Comparison of ENCODE assay signal across 20 cellular contexts in the genomic region with DNA sequence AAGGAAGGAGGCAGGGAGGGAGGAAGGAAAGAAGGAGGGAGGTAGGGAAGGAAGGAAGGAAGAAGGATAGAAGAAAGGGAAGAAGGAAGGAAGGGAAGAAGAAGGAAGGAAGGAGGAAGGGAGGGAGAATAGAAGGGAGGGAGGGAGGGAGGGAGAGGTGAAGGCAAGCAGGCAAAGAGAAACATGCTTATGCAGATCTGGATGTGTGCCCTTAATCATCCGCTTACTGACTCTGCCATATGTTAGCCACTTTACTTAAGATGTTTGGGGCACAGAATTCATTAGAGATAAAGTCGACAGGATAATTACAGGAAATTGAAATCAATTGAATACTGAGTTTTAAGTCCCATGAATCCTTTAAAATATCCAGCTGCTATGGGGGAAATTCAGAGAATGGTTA.
"Had no signal": no experiment of that assay in that cellular context is flagged by ENCODE, and none has a peak within 500 bp of the region (broad histone marks: within the 10 kb centered on the region; RNA-seq: fewer than 3 reads in every experiment).

No MANE protein-coding gene starts in this region.

- H3K36me3 Mint-ChIP-seq: immature natural killer cell, neural progenitor cell had no signal

- H3K9me3 ChIP-seq: esophagus squamous epithelium, gastroesophageal sphincter, left lung, ovary, right atrium auricular region had no signal

- ATAC-seq: effector memory CD8-positive, alpha-beta T cell; gastroesophageal sphincter; left lung; natural killer cell treated with Interleukin-12 subunit alpha and Interleukin-12 subunit beta and Interleukin-15 and Interleukin-18, amount 100 ng/mL, for 72 hours had no signal

- H3K27ac ChIP-seq: esophagus squamous epithelium, gastroesophageal sphincter, left lung, neural progenitor cell, ovary, right atrium auricular region had no signal

- DNase-seq: effector memory CD8-positive, alpha-beta T cell; esophagus squamous epithelium; foreskin fibroblast; immature natural killer cell; left lung; mesenchymal stem cell; midbrain; nucleus accumbens; ovary; small intestine; stimulated activated CD4-positive, alpha-beta T cell treated with anti-CD3 and anti-CD28 coated beads, Interleukin-12 subunit alpha, Interleukin-12 subunit beta, amount 100 ng/mL, for 4 hours; stimulated activated naive CD4-positive, alpha-beta T cell treated with Interleukin-2 at 50 U/mL for 16 hours; trophoblast cell had no signal

- FAIRE-seq: keratinocyte, small intestine had no signal

- H3K27ac Mint-ChIP-seq: dendritic cell treated with granulocyte-macrophage colony-stimulating factor and Interleukin-4, amounts not matched to agents 40 ng/mL and 50 ng/mL, for 4 days; effector memory CD8-positive, alpha-beta T cell; immature natural killer cell; natural killer cell treated with Interleukin-12 subunit alpha and Interleukin-12 subunit beta and Interleukin-15 and Interleukin-18, amount 100 ng/mL, for 72 hours; neural progenitor cell had no signal

- H3K36me3 ChIP-seq: esophagus squamous epithelium, gastroesophageal sphincter, left lung, neural progenitor cell, ovary, right atrium auricular region had no signal

- H3K4me3 ChIP-seq: esophagus squamous epithelium, gastroesophageal sphincter, left lung, lung, neural progenitor cell, ovary, right atrium auricular region had no signal

- H3K9ac ChIP-seq: neural progenitor cell had no signal
